In genomic region chr2:121777699-121778058, GRCh38 we compare ENCODE assay signal across 13 cellular contexts. TPM values are rescaled to one million over a fixed set of nuclear protein-coding genes. Genes with fewer than 3 reads are reported as not detected.
A peak's percentile ranks its signal among the peaks of the same experiment; 100 is the strongest.
DNase-seq lines count a peak whose midpoint lies in the region; ATAC-seq and TF ChIP-seq lines count a peak whose summit lies in the region.
"Had no signal": no experiment of that assay in that cellular context is flagged by ENCODE, and none has a peak within 500 bp of the region (broad histone marks: within the 10 kb centered on the region; RNA-seq: fewer than 3 reads in every experiment).

No MANE protein-coding gene starts in this region.

- H3K36me3 ChIP-seq in HEK293 (ENCODE audit: control insufficient read depth in 2 of 2, insufficient read depth in 1 of 2, low read length in 2 of 2) (no peaks in the 10 kb centered on the region), mucosa of descending colon (ENCODE audit: low read depth) (no peaks in the 10 kb centered on the region), GM23248 (ENCODE audit: low read depth) (no peaks in the 10 kb centered on the region)
- H3K36me3 ChIP-seq: pancreas had no signal

- 94 to 96% methylated on average over 1 of the region's 1 CpG for WGBS in GM23248 (ENCODE audit: low coverage in 1 of 2, low lambda C conversion rate in 2 of 2, missing lambda C conversion rate in 2 of 2), 2 experiments

- intact Hi-C loops in mucosa of descending colon (cut with DNase I, micrococcal nuclease), result no loop called here

- H3K27me3 ChIP-seq in GM23248 (replicated peaks; ENCODE audit: insufficient read depth), result 0 out of 2 replicates have a peak, but pooled peaks cover 9% of the 10 kb centered on the region
- H3K27me3 ChIP-seq: pancreas had no signal

- no peaks in the 10 kb centered on the region for H3K79me2 ChIP-seq in GM23248 (ENCODE audit: insufficient read depth)

- in situ Hi-C loops in GM23248 (cut with MboI), result no loop called here

- peak overlapping the region; percentile 65 for H3K27ac Mint-ChIP-seq in chondrocyte (ENCODE audit: unreplicated experiment)
- H3K27ac Mint-ChIP-seq: activated naive CD4-positive, alpha-beta T cell treated with anti-CD3 and anti-CD28 coated beads, Interleukin-2, amount 10 ng/mL, durations not matched to agents 7 days and 5 days had no signal

- no peak overlapping the region for H2AFZ ChIP-seq in GM23248

- DNase-seq in NCI-H226 (peak; percentile 77), chondrocyte (ENCODE audit: low spot score) (no peak), mucosa of descending colon (no peak), GM23248 (no peak), omental fat pad (ENCODE audit: low spot score) (no peak)
- DNase-seq in activated T-cell treated with anti-CD3 and anti-CD28 coated beads, Interleukin-2, amount 50 U/mL, for 4 hours, result no peak
- DNase-seq: activated CD8-positive, alpha-beta memory T cell treated with anti-CD3 and anti-CD28 coated beads for 24 hours; activated naive CD4-positive, alpha-beta T cell treated with anti-CD3 and anti-CD28 coated beads, Interleukin-2, amount 10 ng/mL, durations not matched to agents 7 days and 5 days; cerebellar nuclear complex; NCI-H524 treated with DMSO at 0.1 percent for 48 hours; pancreas; SHP77 treated with DMSO at 0.1 percent for 48 hours had no signal

- H3K36me3 Mint-ChIP-seq in chondrocyte (ENCODE audit: low read depth), result no peaks in the 10 kb centered on the region
- H3K36me3 Mint-ChIP-seq in activated T-cell treated with anti-CD3 and anti-CD28 coated beads, Interleukin-2, amount 50 U/mL, for 4 hours (ENCODE audit: insufficient read depth), result peaks cover 5% of the 10 kb centered on the region
- H3K36me3 Mint-ChIP-seq: activated naive CD4-positive, alpha-beta T cell treated with anti-CD3 and anti-CD28 coated beads, Interleukin-2, amount 10 ng/mL, durations not matched to agents 7 days and 5 days had no signal

- H3K9me3 Mint-ChIP-seq in chondrocyte (ENCODE audit: low read depth), result no peaks in the 10 kb centered on the region
- H3K9me3 Mint-ChIP-seq in activated T-cell treated with anti-CD3 and anti-CD28 coated beads, Interleukin-2, amount 50 U/mL, for 4 hours, result no peaks in the 10 kb centered on the region
- H3K9me3 Mint-ChIP-seq: activated naive CD4-positive, alpha-beta T cell treated with anti-CD3 and anti-CD28 coated beads, Interleukin-2, amount 10 ng/mL, durations not matched to agents 7 days and 5 days had no signal

- H3K4me3 ChIP-seq in HEK293 (ENCODE audit: low read depth, low read length) (no peak overlapping the region), mucosa of descending colon (no peak overlapping the region), GM23248 (no peak overlapping the region)
- H3K4me3 ChIP-seq: pancreas had no signal

- H3K9me2 ChIP-seq in GM23248 (ENCODE audit: insufficient read depth), result no peaks in the 10 kb centered on the region

- H3K27ac ChIP-seq in HEK293 (ENCODE audit: extremely low read depth, low read depth, low read length), result no peak overlapping the region
- H3K27ac ChIP-seq in GM23248, result no peak overlapping the region
- H3K27ac ChIP-seq: pancreas had no signal

- H3K9ac ChIP-seq in GM23248, result no peak overlapping the region

- CTCF ChIA-PET in HEK293 (lab: Yijun Ruan, JAX), result no interaction called here

- no peaks in the 10 kb centered on the region for H3F3A ChIP-seq in GM23248 (ENCODE audit: insufficient read depth)

- ATAC-seq in mucosa of descending colon, result peak; percentile 67
- no peak for ATAC-seq in activated T-cell treated with anti-CD3 and anti-CD28 coated beads, Interleukin-2, amount 50 U/mL, for 4 hours
- no peak for ATAC-seq in omental fat pad (ENCODE audit: low FRiP score)

- peaks cover 23% of the 10 kb centered on the region for H3K4me1 Mint-ChIP-seq in chondrocyte (ENCODE audit: low read depth)
- no peaks in the 10 kb centered on the region for H3K4me1 Mint-ChIP-seq in activated T-cell treated with anti-CD3 and anti-CD28 coated beads, Interleukin-2, amount 50 U/mL, for 4 hours (ENCODE audit: low read depth)
- H3K4me1 Mint-ChIP-seq: activated naive CD4-positive, alpha-beta T cell treated with anti-CD3 and anti-CD28 coated beads, Interleukin-2, amount 10 ng/mL, durations not matched to agents 7 days and 5 days had no signal

- H3K9me3 ChIP-seq in HEK293 (ENCODE audit: control insufficient read depth, insufficient read depth, low read depth, low read length) (no peaks in the 10 kb centered on the region), mucosa of descending colon (no peaks in the 10 kb centered on the region), GM23248 (ENCODE audit: low read depth) (no peaks in the 10 kb centered on the region)
- H3K9me3 ChIP-seq: pancreas had no signal

- H4K20me1 ChIP-seq in GM23248 (ENCODE audit: insufficient read depth), result no peaks in the 10 kb centered on the region

- POLR2A ChIA-PET in HEK293 (lab: Yijun Ruan, JAX), result no interaction called here

- no peak overlapping the region for H3K4me3 Mint-ChIP-seq in chondrocyte (ENCODE audit: unreplicated experiment)
- no peak overlapping the region for H3K4me3 Mint-ChIP-seq in activated T-cell treated with anti-CD3 and anti-CD28 coated beads, Interleukin-2, amount 50 U/mL, for 4 hours
- H3K4me3 Mint-ChIP-seq: activated naive CD4-positive, alpha-beta T cell treated with anti-CD3 and anti-CD28 coated beads, Interleukin-2, amount 10 ng/mL, durations not matched to agents 7 days and 5 days had no signal

- peaks cover 3% of the 10 kb centered on the region for H3K27me3 Mint-ChIP-seq in chondrocyte (ENCODE audit: low read depth)
- H3K27me3 Mint-ChIP-seq in activated T-cell treated with anti-CD3 and anti-CD28 coated beads, Interleukin-2, amount 50 U/mL, for 4 hours (ENCODE audit: low read depth), result no peaks in the 10 kb centered on the region
- H3K27me3 Mint-ChIP-seq: activated naive CD4-positive, alpha-beta T cell treated with anti-CD3 and anti-CD28 coated beads, Interleukin-2, amount 10 ng/mL, durations not matched to agents 7 days and 5 days had no signal

- H3K4me2 ChIP-seq in GM23248 (ENCODE audit: unreplicated experiment), result no peak overlapping the region

- no peaks in the 10 kb centered on the region; the same call in 1 of the 2 replicates for H3K4me1 ChIP-seq in HEK293 (ENCODE audit: control insufficient read depth, insufficient read depth, low read length)
- peaks cover 4% of the 10 kb centered on the region for H3K4me1 ChIP-seq in mucosa of descending colon (ENCODE audit: low read depth)
- no peaks in the 10 kb centered on the region for H3K4me1 ChIP-seq in GM23248 (ENCODE audit: insufficient read depth)
- H3K4me1 ChIP-seq: pancreas had no signal

- no peak for TF ChIP-seq CTCF in HEK293 (tag by site-specific recombination; IDR thresholded peaks at IDR 0.05)
- TF ChIP-seq CTCF in chondrocyte (IDR thresholded peaks at IDR 0.05), result no peak
- TF ChIP-seq CTCF in mucosa of descending colon (IDR thresholded peaks at IDR 0.05), result no peak
- no peak for TF ChIP-seq CTCF in omental fat pad (IDR thresholded peaks at IDR 0.05)

TF ChIP-seq in HEK293, 187 proteins besides CTCF, POLR2A, EP300 and RAD21 (continues in another document):
- TF ChIP-seq ZNF324 (tag by site-specific recombination; IDR thresholded peaks at IDR 0.05), result no peak
- 0 out of 2 replicates have a peak, but pooled peaks have one; percentile 16 for TF ChIP-seq PRDM10 (tag by site-specific recombination; IDR thresholded peaks at IDR 0.05)

RNA-seq across cellular contexts. Expression of gene TSN, which starts 22.2 kb away (rescaled TPM):
- total RNA-seq in chondrocyte (51.1 to 61.6 TPM (median 57.1 TPM) in 3 replicates), mucosa of descending colon (10 to 100 TPM; 45.9 to 52.4 (median 47.3) TPM), omental fat pad (10 to 100 TPM; 28.3 to 39.5 (median 33.2) TPM)
- total RNA-seq in activated T-cell treated with anti-CD3 and anti-CD28 coated beads, Interleukin-2, amount 50 U/mL, for 4 hours, result 100 to 1,000 TPM in 1 of 3 donors, 10 to 100 TPM in 2; 93.3 to 108 (median 95.2) TPM
- 65.7 and 79.0 TPM in 2 replicates for total RNA-seq in GM23248 (2014; rRNA removed; shearing (Covaris generic))
- 74.6 and 78.9 TPM in 2 replicates for polyA plus RNA-seq in GM23248 (2016; fragmentation: Nextera tagmentation; extraction: Ambion mirVana)

RNA-seq across cellular contexts. Expression of gene NIFK, which starts 41.0 kb away (rescaled TPM):
- 35.5 to 40.5 TPM (median 39.8 TPM) in 3 replicates for total RNA-seq in chondrocyte
- total RNA-seq in mucosa of descending colon, result 10 to 100 TPM; 28.5 to 37.4 (median 31.2) TPM
- total RNA-seq in activated T-cell treated with anti-CD3 and anti-CD28 coated beads, Interleukin-2, amount 50 U/mL, for 4 hours, result 100 to 1,000 TPM; 198 to 247 (median 209) TPM
- total RNA-seq in GM23248 (2014; rRNA removed; shearing (Covaris generic)), result 42.5 and 56.2 TPM in 2 replicates
- polyA plus RNA-seq in GM23248 (2016; fragmentation: Nextera tagmentation; extraction: Ambion mirVana), result 101 and 107 TPM in 2 replicates
- total RNA-seq in omental fat pad, result 10 to 100 TPM; 33.1 to 97.6 (median 50.1) TPM
